12 cellular contexts compared by ENCODE assay signal in genomic region chr10:71035511-71036278, GRCh38.
"Had no signal": no experiment of that assay in that cellular context is flagged by ENCODE, and none has a peak within 500 bp of the region (broad histone marks: within the 10 kb centered on the region; RNA-seq: fewer than 3 reads in every experiment).

No MANE protein-coding gene starts in this region.

- ATAC-seq: activated CD4-positive, CD25-positive, alpha-beta regulatory T cell treated with anti-CD3 and anti-CD28 coated beads, Interleukin-2, amount 50 U/mL, for 24 hours; activated naive CD8-positive, alpha-beta T cell treated with anti-CD3 and anti-CD28 coated beads, Interleukin-2, amount 50 U/mL, for 24 hours; esophagus mucosa; left lobe of liver; naive thymus-derived CD8-positive, alpha-beta T cell had no signal

- H3K4me3 Mint-ChIP-seq: activated naive CD4-positive, alpha-beta T cell treated with anti-CD3 and anti-CD28 coated beads for 36 hours; activated naive CD8-positive, alpha-beta T cell treated with anti-CD3 and anti-CD28 coated beads, Interleukin-2, amount 50 U/mL, for 24 hours; naive thymus-derived CD8-positive, alpha-beta T cell; stimulated activated naive CD8-positive, alpha-beta T cell treated with anti-CD3 and anti-CD28 coated beads, Interleukin-15, Interleukin-2, amounts not matched to agents 100 ng/mL and 50 ng/mL, for 24 hours had no signal

- H3K27ac Mint-ChIP-seq: activated naive CD4-positive, alpha-beta T cell treated with anti-CD3 and anti-CD28 coated beads for 36 hours; activated naive CD8-positive, alpha-beta T cell treated with anti-CD3 and anti-CD28 coated beads, Interleukin-2, amount 50 U/mL, for 24 hours; naive thymus-derived CD8-positive, alpha-beta T cell; progenitor cell of endocrine pancreas; stimulated activated naive CD8-positive, alpha-beta T cell treated with anti-CD3 and anti-CD28 coated beads, Interleukin-15, Interleukin-2, amounts not matched to agents 100 ng/mL and 50 ng/mL, for 24 hours had no signal

- H3K36me3 Mint-ChIP-seq: naive thymus-derived CD8-positive, alpha-beta T cell had no signal

- FAIRE-seq: colon, islet of Langerhans had no signal

- H3K9me3 Mint-ChIP-seq: activated naive CD4-positive, alpha-beta T cell treated with anti-CD3 and anti-CD28 coated beads for 36 hours; activated naive CD8-positive, alpha-beta T cell treated with anti-CD3 and anti-CD28 coated beads, Interleukin-2, amount 50 U/mL, for 24 hours; naive thymus-derived CD8-positive, alpha-beta T cell; stimulated activated naive CD8-positive, alpha-beta T cell treated with anti-CD3 and anti-CD28 coated beads, Interleukin-15, Interleukin-2, amounts not matched to agents 100 ng/mL and 50 ng/mL, for 24 hours had no signal

- DNase-seq: activated naive CD4-positive, alpha-beta T cell treated with anti-CD3 and anti-CD28 coated beads for 36 hours; activated naive CD8-positive, alpha-beta T cell treated with anti-CD3 and anti-CD28 coated beads, Interleukin-2, amount 50 U/mL, for 24 hours; mammary epithelial cell; naive thymus-derived CD8-positive, alpha-beta T cell; trophoblast cell had no signal

- H3K4me1 Mint-ChIP-seq: activated naive CD8-positive, alpha-beta T cell treated with anti-CD3 and anti-CD28 coated beads, Interleukin-2, amount 50 U/mL, for 24 hours; naive thymus-derived CD8-positive, alpha-beta T cell had no signal

- H3K27me3 Mint-ChIP-seq: activated naive CD8-positive, alpha-beta T cell treated with anti-CD3 and anti-CD28 coated beads, Interleukin-2, amount 50 U/mL, for 24 hours had no signal
